Comparison of ENCODE assay signal across 9 cellular contexts in the genomic region with DNA sequence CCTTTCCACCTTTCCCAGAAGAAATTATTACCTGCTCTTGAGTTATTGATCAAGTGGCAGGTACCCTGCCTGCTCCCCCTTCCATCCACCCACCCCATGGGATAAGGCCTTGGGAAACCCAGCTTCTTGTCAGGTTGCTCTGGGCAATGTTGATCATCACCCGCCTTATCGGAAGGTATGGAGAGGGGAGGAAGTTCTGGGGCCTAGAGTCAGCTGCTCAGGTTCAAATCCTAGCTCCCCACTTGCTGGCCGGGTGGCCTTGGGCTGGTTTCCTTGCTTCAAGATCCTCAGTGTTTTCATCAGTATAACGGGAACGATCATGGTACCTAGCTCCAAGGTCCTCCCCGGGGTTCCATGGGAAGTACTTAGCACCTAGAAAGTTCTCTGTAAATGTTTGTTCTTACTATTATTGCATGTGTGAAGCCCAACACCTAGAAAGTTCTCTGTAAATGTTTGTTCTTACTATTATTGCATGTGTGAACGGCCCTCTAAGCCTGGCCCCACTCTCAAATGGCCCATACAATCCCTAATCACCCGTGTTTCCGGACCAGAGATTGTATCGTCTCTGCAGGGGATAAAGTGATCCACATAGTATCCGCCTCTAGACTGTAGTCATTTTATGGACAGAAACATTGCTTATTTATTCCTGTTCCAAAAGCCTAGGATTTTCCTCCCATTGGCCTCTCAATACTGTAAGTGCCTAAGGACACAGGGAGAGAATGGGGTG. TPM values are rescaled to one million over a fixed set of nuclear protein-coding genes. Genes with fewer than 3 reads are reported as not detected.
DNase-seq lines count a peak whose midpoint lies in the region; ATAC-seq lines count a peak whose summit lies in the region.
"Had no signal": no experiment of that assay in that cellular context is flagged by ENCODE, and none has a peak within 500 bp of the region (broad histone marks: within the 10 kb centered on the region; RNA-seq: fewer than 3 reads in every experiment).

No MANE protein-coding gene starts in this region.

- ATAC-seq in activated T-cell treated with anti-CD3 and anti-CD28 coated beads, Interleukin-2, amount 50 U/mL, for 72 hours (replicated peaks in 1 of 2): no peak
- no peak for ATAC-seq in HG03097 (IDR thresholded peaks at IDR 0.05; ENCODE audit: low FRiP score, unreplicated experiment)

- peaks cover 5 to 7% of the 10 kb centered on the region in 2 donors for H3K36me3 Mint-ChIP-seq in activated T-cell treated with anti-CD3 and anti-CD28 coated beads, Interleukin-2, amount 50 U/mL, for 72 hours (ENCODE audit: insufficient read depth in 2 of 2)
- H3K36me3 Mint-ChIP-seq in activated naive CD8-positive, alpha-beta T cell treated with anti-CD3 and anti-CD28 coated beads for 36 hours: peaks cover 21% of the 10 kb centered on the region

- H3K27me3 ChIP-seq in layer of hippocampus (ENCODE audit: control insufficient read depth, insufficient read depth, low read length): no peaks in the 10 kb centered on the region

- H3K27ac ChIP-seq in layer of hippocampus (ENCODE audit: low read depth, low read length) (peak overlapping the region; percentile 89), temporal lobe (ENCODE audit: low read depth, low read length) (peak overlapping the region; percentile 87)

- no peak for DNase-seq in activated T-cell treated with anti-CD3 and anti-CD28 coated beads, Interleukin-2, amount 50 U/mL, for 72 hours
- DNase-seq in activated T-cell treated with anti-CD3 and anti-CD28 coated beads, Interleukin-2, amount 50 U/mL, for 48 hours: no peak
- DNase-seq in activated naive CD8-positive, alpha-beta T cell treated with anti-CD3 and anti-CD28 coated beads for 36 hours: no peak
- DNase-seq in NCI-H2107 treated with DMSO at 0.1 percent for 48 hours (lab: John Stamatoyannopoulos, UW; ENCODE audit: unreplicated experiment) (no peak), RPMI8226 (no peak)
- DNase-seq: DMS53 had no signal

- H3K4me1 Mint-ChIP-seq in activated T-cell treated with anti-CD3 and anti-CD28 coated beads, Interleukin-2, amount 50 U/mL, for 72 hours (ENCODE audit: low read depth): peaks cover 31% of the 10 kb centered on the region
- H3K4me1 Mint-ChIP-seq in activated naive CD8-positive, alpha-beta T cell treated with anti-CD3 and anti-CD28 coated beads for 36 hours: peaks cover 42% of the 10 kb centered on the region

- H3K4me3 Mint-ChIP-seq in activated T-cell treated with anti-CD3 and anti-CD28 coated beads, Interleukin-2, amount 50 U/mL, for 72 hours: peak overlapping the region; percentile 82 to 88
- H3K4me3 Mint-ChIP-seq in activated naive CD8-positive, alpha-beta T cell treated with anti-CD3 and anti-CD28 coated beads for 36 hours: peak overlapping the region; percentile 89

- peaks cover 22% of the 10 kb centered on the region for H3K27me3 Mint-ChIP-seq in activated T-cell treated with anti-CD3 and anti-CD28 coated beads, Interleukin-2, amount 50 U/mL, for 72 hours (ENCODE audit: low read depth)
- H3K27me3 Mint-ChIP-seq in activated naive CD8-positive, alpha-beta T cell treated with anti-CD3 and anti-CD28 coated beads for 36 hours: no peaks in the 10 kb centered on the region

- H3K27ac Mint-ChIP-seq in activated T-cell treated with anti-CD3 and anti-CD28 coated beads, Interleukin-2, amount 50 U/mL, for 72 hours: peak overlapping the region; percentile 75
- H3K27ac Mint-ChIP-seq in activated naive CD8-positive, alpha-beta T cell treated with anti-CD3 and anti-CD28 coated beads for 36 hours: peak overlapping the region; percentile 90

- no peaks in the 10 kb centered on the region for H3K9me3 Mint-ChIP-seq in activated T-cell treated with anti-CD3 and anti-CD28 coated beads, Interleukin-2, amount 50 U/mL, for 72 hours
- H3K9me3 Mint-ChIP-seq in activated naive CD8-positive, alpha-beta T cell treated with anti-CD3 and anti-CD28 coated beads for 36 hours: no peaks in the 10 kb centered on the region

RNA-seq across cellular contexts. Expression of gene PREX1, which starts 1.1 kb away (rescaled TPM):
- 100 to 1,000 TPM in 1 of 2 donors, 10 to 100 TPM in 1; 85.6 to 112 TPM for total RNA-seq in activated T-cell treated with anti-CD3 and anti-CD28 coated beads, Interleukin-2, amount 50 U/mL, for 72 hours
- total RNA-seq in activated naive CD8-positive, alpha-beta T cell treated with anti-CD3 and anti-CD28 coated beads for 36 hours: 10 to 100 TPM; 76.8 to 77.1 TPM
- total RNA-seq in temporal lobe: 16.0 TPM
